19 cellular contexts compared by ENCODE assay signal in genomic region chr5:354581-355378, GRCh38.
"Had no signal": no experiment of that assay in that cellular context is flagged by ENCODE, and none has a peak within 500 bp of the region (broad histone marks: within the 10 kb centered on the region; RNA-seq: fewer than 3 reads in every experiment).

No MANE protein-coding gene starts in this region.

- H3K9me3 ChIP-seq: body of pancreas, tibial nerve had no signal

- H3K36me3 ChIP-seq: tibial nerve had no signal

- H3K4me1 ChIP-seq: body of pancreas, tibial nerve had no signal

- H3K27me3 ChIP-seq: body of pancreas, tibial nerve had no signal

- ATAC-seq: body of pancreas, left ventricle myocardium superior had no signal

- DNase-seq: activated B cell treated with CpG ODN at 0.5 μM for 24 hours; activated CD4-positive, alpha-beta T cell treated with anti-CD3 and anti-CD28 coated beads, Interleukin-2, amount 50 U/mL, for 1 hour; activated gamma-delta T cell; activated T-cell treated with anti-CD3 and anti-CD28 coated beads, Interleukin-2, amount 50 U/mL, for 4 hours; amniotic stem cell; body of pancreas; caudate nucleus; effector CD4-positive, alpha-beta T cell; foreskin fibroblast; glutamatergic neuron; left ventricle myocardium superior; occipital lobe; SW 1271 had no signal

- H3K4me3 ChIP-seq: body of pancreas, coronary artery, tibial nerve had no signal

- H3K4me1 Mint-ChIP-seq: activated B cell treated with CpG ODN at 0.5 μM for 24 hours, memory B cell, nephron had no signal

- H3K36me3 Mint-ChIP-seq: memory B cell had no signal

- H3K9me3 Mint-ChIP-seq: activated B cell treated with CpG ODN at 0.5 μM for 24 hours; activated T-cell treated with anti-CD3 and anti-CD28 coated beads, Interleukin-2, amount 50 U/mL, for 4 hours; memory B cell; stimulated activated effector memory CD8-positive, alpha-beta T cell treated with anti-CD3 and anti-CD28 coated beads, Interleukin-12 subunit alpha, Interleukin-12 subunit beta, amount 100 ng/mL, for 72 hours had no signal

- H3K27ac Mint-ChIP-seq: activated B cell treated with CpG ODN at 0.5 μM for 24 hours; activated naive CD8-positive, alpha-beta T cell; memory B cell; nephron had no signal

- H3K27me3 Mint-ChIP-seq: activated naive CD8-positive, alpha-beta T cell had no signal

- H3K27ac ChIP-seq: body of pancreas, coronary artery, tibial nerve had no signal

- H3K4me3 Mint-ChIP-seq: activated B cell treated with CpG ODN at 0.5 μM for 24 hours; activated naive CD8-positive, alpha-beta T cell; activated T-cell treated with anti-CD3 and anti-CD28 coated beads, Interleukin-2, amount 50 U/mL, for 4 hours; memory B cell; nephron; stimulated activated effector memory CD8-positive, alpha-beta T cell treated with anti-CD3 and anti-CD28 coated beads, Interleukin-12 subunit alpha, Interleukin-12 subunit beta, amount 100 ng/mL, for 72 hours had no signal
